ENCODE assay signal across 23 cellular contexts in the genomic region with DNA sequence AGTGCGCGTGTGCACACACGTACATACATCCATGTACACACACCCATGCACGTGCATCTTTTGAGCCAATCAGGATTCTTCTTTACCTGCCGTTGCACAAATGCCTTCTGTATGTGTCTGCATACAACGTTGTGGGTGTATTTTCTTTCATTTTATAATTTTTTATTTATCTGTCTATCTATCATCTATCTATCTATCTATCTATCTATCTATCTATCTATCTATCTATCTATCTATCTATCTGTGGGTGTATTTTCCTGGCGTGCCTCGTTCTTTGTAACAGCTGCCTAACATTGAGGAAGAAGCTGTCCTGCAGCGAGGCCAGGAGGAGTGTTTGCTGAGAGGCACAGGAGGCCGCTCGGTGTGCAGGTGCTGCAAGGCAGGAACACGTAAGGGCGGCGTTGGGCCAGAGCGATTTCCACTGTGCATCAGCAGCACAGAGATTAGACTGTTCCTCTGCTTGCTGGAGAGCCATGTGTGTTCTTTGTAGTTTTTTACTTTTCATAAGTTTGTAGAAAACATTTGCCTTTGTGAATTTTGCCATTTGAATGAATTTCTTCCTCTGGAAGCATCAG.
A peak's percentile ranks its signal among the peaks of the same experiment; 100 is the strongest.
DNase-seq lines count a peak whose midpoint lies in the region; ATAC-seq, FAIRE-seq and TF ChIP-seq lines count a peak whose summit lies in the region.
"Had no signal": no experiment of that assay in that cellular context is flagged by ENCODE, and none has a peak within 500 bp of the region (broad histone marks: within the 10 kb centered on the region; RNA-seq: fewer than 3 reads in every experiment).

No MANE protein-coding gene starts in this region.

- WGBS in stomach, 5 donors, result 45 to 71% (median 64%) methylated on average over 15 of the region's 15 CpGs

- no peak for TF ChIP-seq CTCF in osteoblast (IDR thresholded peaks at IDR 0.05; ENCODE audit: extremely low read depth, low read depth, low read length)
- TF ChIP-seq CTCF in stomach (IDR thresholded peaks at IDR 0.05), result no peak
- no peak for TF ChIP-seq CTCF in D721Med (IDR thresholded peaks at IDR 0.05; ENCODE audit: insufficient read depth, missing control alignments)

- peak; percentile 14 for DNase-seq in activated naive CD8-positive, alpha-beta T cell treated with anti-CD3 and anti-CD28 coated beads, Interleukin-2, amount 10 ng/mL, durations not matched to agents 7 days and 5 days
- DNase-seq in activated naive CD8-positive, alpha-beta T cell treated with anti-CD3 and anti-CD28 coated beads, Interleukin-2, amount 50 U/mL, for 24 hours, result no peak
- DNase-seq in T-helper 17 cell (no peak), osteoblast (ENCODE audit: insufficient read length, low spot score, missing footprints) (peak; percentile 64), stomach (peak; percentile 66), middle frontal gyrus (ENCODE audit: extremely low spot score, low spot score) (no peak), NCI-H82 treated with DMSO at 0.1 percent for 48 hours (lab: John Stamatoyannopoulos, UW; ENCODE audit: unreplicated experiment) (no peak), D721Med (ENCODE audit: insufficient read length, low spot score) (no peak)
- DNase-seq: DMS79, GOT3, KG1, NCI-H1092, NCI-H1436 treated with DMSO at 0.1 percent for 48 hours, NCI-H1930, NCI-H2227 treated with DMSO at 0.1 percent for 48 hours, NCI-H510A treated with DMSO at 0.1 percent for 48 hours, NCI-H748 treated with DMSO at 0.1 percent for 48 hours, SJCRH30 had no signal

- no peak for ATAC-seq in activated naive CD8-positive, alpha-beta T cell treated with anti-CD3 and anti-CD28 coated beads, Interleukin-2, amount 10 ng/mL, durations not matched to agents 7 days and 5 days (ENCODE audit: low read depth)
- ATAC-seq in activated naive CD8-positive, alpha-beta T cell treated with anti-CD3 and anti-CD28 coated beads, Interleukin-2, amount 50 U/mL, for 24 hours, result no peak
- ATAC-seq in T-helper 17 cell, result no peak
- ATAC-seq: A549, HCT116 had no signal

- H3K4me3 ChIP-seq in osteoblast (ENCODE audit: insufficient read depth, low read length), result no peak overlapping the region
- no peak overlapping the region for H3K4me3 ChIP-seq in stomach
- H3K4me3 ChIP-seq: A549, Peyer's patch, SJCRH30 had no signal

- peaks cover 3% of the 10 kb centered on the region for H4K20me1 ChIP-seq in osteoblast (ENCODE audit: insufficient read depth, low read length)

- H3K4me1 Mint-ChIP-seq in activated naive CD8-positive, alpha-beta T cell treated with anti-CD3 and anti-CD28 coated beads, Interleukin-2, amount 10 ng/mL, durations not matched to agents 7 days and 5 days, result peaks cover 15% of the 10 kb centered on the region
- peaks cover 13% of the 10 kb centered on the region for H3K4me1 Mint-ChIP-seq in activated naive CD8-positive, alpha-beta T cell treated with anti-CD3 and anti-CD28 coated beads, Interleukin-2, amount 50 U/mL, for 24 hours
- H3K4me1 Mint-ChIP-seq in T-helper 17 cell, result peaks cover 16% of the 10 kb centered on the region

- H3K36me3 Mint-ChIP-seq in activated naive CD8-positive, alpha-beta T cell treated with anti-CD3 and anti-CD28 coated beads, Interleukin-2, amount 10 ng/mL, durations not matched to agents 7 days and 5 days, result peaks cover 10% of the 10 kb centered on the region
- peaks cover 40% of the 10 kb centered on the region for H3K36me3 Mint-ChIP-seq in activated naive CD8-positive, alpha-beta T cell treated with anti-CD3 and anti-CD28 coated beads, Interleukin-2, amount 50 U/mL, for 24 hours (ENCODE audit: low read depth)
- H3K36me3 Mint-ChIP-seq in T-helper 17 cell (ENCODE audit: low read depth), result peaks cover 10% of the 10 kb centered on the region

- intact Hi-C loops in stomach (cut with DNase I; ENCODE audit: low total_unique reads), result no loop called here

- FAIRE-seq in D721Med (lab: Jason Lieb, UNC), result no peak
- FAIRE-seq: A549 had no signal

- H3K27me3 Mint-ChIP-seq in activated naive CD8-positive, alpha-beta T cell treated with anti-CD3 and anti-CD28 coated beads, Interleukin-2, amount 10 ng/mL, durations not matched to agents 7 days and 5 days, result no peaks in the 10 kb centered on the region
- no peaks in the 10 kb centered on the region for H3K27me3 Mint-ChIP-seq in activated naive CD8-positive, alpha-beta T cell treated with anti-CD3 and anti-CD28 coated beads, Interleukin-2, amount 50 U/mL, for 24 hours
- H3K27me3 Mint-ChIP-seq in T-helper 17 cell, result no peaks in the 10 kb centered on the region
- H3K27me3 Mint-ChIP-seq: B cell had no signal

- POLR2A ChIA-PET in activated naive CD8-positive, alpha-beta T cell treated with anti-CD3 and anti-CD28 coated beads, Interleukin-2, amount 10 ng/mL, durations not matched to agents 7 days and 5 days (lab: Charles Lee), result no interaction called here

- H3K9me3 ChIP-seq in T-helper 17 cell (ENCODE audit: control insufficient read depth, low read length, poor library complexity, severe bottlenecking) (no peaks in the 10 kb centered on the region), osteoblast (ENCODE audit: low read depth, low read length) (no peaks in the 10 kb centered on the region), stomach (no peaks in the 10 kb centered on the region)
- H3K9me3 ChIP-seq: A549, Peyer's patch, SJCRH30 had no signal

- no peaks in the 10 kb centered on the region for H3K9me3 Mint-ChIP-seq in activated naive CD8-positive, alpha-beta T cell treated with anti-CD3 and anti-CD28 coated beads, Interleukin-2, amount 10 ng/mL, durations not matched to agents 7 days and 5 days
- H3K9me3 Mint-ChIP-seq in activated naive CD8-positive, alpha-beta T cell treated with anti-CD3 and anti-CD28 coated beads, Interleukin-2, amount 50 U/mL, for 24 hours, result no peaks in the 10 kb centered on the region
- H3K9me3 Mint-ChIP-seq: CD14-positive monocyte had no signal

- no peak for TF ChIP-seq POLR2A in stomach (IDR thresholded peaks at IDR 0.05)

- H3K27ac Mint-ChIP-seq in activated naive CD8-positive, alpha-beta T cell treated with anti-CD3 and anti-CD28 coated beads, Interleukin-2, amount 10 ng/mL, durations not matched to agents 7 days and 5 days, result no peak overlapping the region
- no peak overlapping the region for H3K27ac Mint-ChIP-seq in activated naive CD8-positive, alpha-beta T cell treated with anti-CD3 and anti-CD28 coated beads, Interleukin-2, amount 50 U/mL, for 24 hours
- H3K27ac Mint-ChIP-seq in T-helper 17 cell, result peak overlapping the region; percentile 84
- H3K27ac Mint-ChIP-seq: B cell had no signal

- H3K4me3 Mint-ChIP-seq in activated naive CD8-positive, alpha-beta T cell treated with anti-CD3 and anti-CD28 coated beads, Interleukin-2, amount 10 ng/mL, durations not matched to agents 7 days and 5 days, result no peak overlapping the region
- no peak overlapping the region for H3K4me3 Mint-ChIP-seq in activated naive CD8-positive, alpha-beta T cell treated with anti-CD3 and anti-CD28 coated beads, Interleukin-2, amount 50 U/mL, for 24 hours
- H3K4me3 Mint-ChIP-seq in T-helper 17 cell, result no peak overlapping the region
- H3K4me3 Mint-ChIP-seq: B cell, CD14-positive monocyte had no signal

- H3K4me1 ChIP-seq in osteoblast (ENCODE audit: insufficient read depth, low read length) (no peaks in the 10 kb centered on the region), stomach (peaks cover 51 to 90% (median 56%) of the 10 kb centered on the region in 4 donors)
- H3K4me1 ChIP-seq: Peyer's patch, SJCRH30 had no signal

- H3K36me3 ChIP-seq in osteoblast (ENCODE audit: insufficient read depth, low read length), result peaks cover 3% of the 10 kb centered on the region
- peaks cover 52 to 90% (median 82%) of the 10 kb centered on the region in 4 donors for H3K36me3 ChIP-seq in stomach

- H3K79me2 ChIP-seq in osteoblast (ENCODE audit: insufficient read depth, low read length), result no peaks in the 10 kb centered on the region

- H3K27ac ChIP-seq in osteoblast (ENCODE audit: low read depth, low read length), result no peak overlapping the region
- H3K27ac ChIP-seq in stomach, result peak overlapping the region; percentile 13 to 81 (median 72)
- H3K27ac ChIP-seq: Peyer's patch, SJCRH30 had no signal

- H3K4me2 ChIP-seq in osteoblast (ENCODE audit: insufficient read depth, low read length), result no peak overlapping the region
- H3K4me2 ChIP-seq: A549 had no signal

- no peak overlapping the region for H2AFZ ChIP-seq in osteoblast (ENCODE audit: low read length)

- H3K27me3 ChIP-seq in osteoblast (ENCODE audit: insufficient read depth, low read length) (no peaks in the 10 kb centered on the region), stomach (no peaks in the 10 kb centered on the region)
- H3K27me3 ChIP-seq: Peyer's patch, SJCRH30 had no signal

- no peak for TF ChIP-seq EP300 in stomach (IDR thresholded peaks at IDR 0.05)

Comparison
In these comparisons a context has a peak if more than half of its experiments do, and no peak if none do; other contexts are left out.
1. DNase-seq: peak in activated naive CD8-positive, alpha-beta T cell treated with anti-CD3 and anti-CD28 coated beads, Interleukin-2, amount 10 ng/mL, durations not matched to agents 7 days and 5 days (single experiment), osteoblast (single experiment) and stomach (single experiment); none in activated naive CD8-positive, alpha-beta T cell treated with anti-CD3 and anti-CD28 coated beads, Interleukin-2, amount 50 U/mL, for 24 hours (single experiment), T-helper 17 cell (0 of 3), middle frontal gyrus (single experiment), NCI-H82 treated with DMSO at 0.1 percent for 48 hours (single experiment) and D721Med (single experiment).